In genomic region chr11:134252539-134253188, GRCh38 we compare ENCODE assay signal across 8 cellular contexts. TPM values are rescaled to one million over a fixed set of nuclear protein-coding genes. Genes with fewer than 3 reads are reported as not detected.
DNase-seq lines count a peak whose midpoint lies in the region; ATAC-seq and TF ChIP-seq lines count a peak whose summit lies in the region.

No MANE protein-coding gene starts in this region.

- H3K27me3 ChIP-seq in AG04450 (ENCODE audit: control insufficient read depth, insufficient read depth, low read length) (no peaks in the 10 kb centered on the region), lung (ENCODE audit: control insufficient read depth, insufficient read depth) (no peaks in the 10 kb centered on the region), thyroid gland (no peaks in the 10 kb centered on the region)

- H3K36me3 ChIP-seq in lung (ENCODE audit: control insufficient read depth in 2 of 2, insufficient read depth in 2 of 2, low read length in 2 of 2) (peaks cover 18 to 25% of the 10 kb centered on the region in 2 donors), thyroid gland (peaks cover 22 to 25% of the 10 kb centered on the region in 2 donors)

- CTCF ChIA-PET in AG04450 (lab: Charles Lee): interaction anchor here (0.7 to 1.0 kb wide), 2 partner anchors 15 to 202 kb away, joined by 3 read pairs; no protein-coding TSS in a partner anchor

- intact Hi-C loops in thyroid gland (cut with DNase I): loop anchor here (5.0 kb wide), 1 partner anchor 80 kb away; the partner anchor contains the start of gene GLB1L2

- ATAC-seq in GM18870 (IDR thresholded peaks at IDR 0.05; ENCODE audit: unreplicated experiment): peak; percentile 40
- ATAC-seq in HG03103 (IDR thresholded peaks at IDR 0.05; ENCODE audit: low read depth, unreplicated experiment): peak; percentile 15
- ATAC-seq in lung (ENCODE audit: insufficient read depth, low FRiP score): peak; percentile 4

- TF ChIP-seq POLR2A in thyroid gland (IDR thresholded peaks at IDR 0.05): no peak

- no peaks in the 10 kb centered on the region for H3K9me3 ChIP-seq in AG04450 (ENCODE audit: control insufficient read depth, insufficient read depth, low read length)
- no peaks in the 10 kb centered on the region for H3K9me3 ChIP-seq in lung (ENCODE audit: control insufficient read depth in 2 of 2, insufficient read depth in 1 of 2, low read length in 1 of 2)
- no peaks in the 10 kb centered on the region for H3K9me3 ChIP-seq in thyroid gland

- 3% methylated on average over 22 of the region's 22 CpGs for WGBS in lung, 2 donors
- 2 to 3% methylated on average over 22 of the region's 22 CpGs for WGBS in thyroid gland, 2 donors

- H3K27ac ChIP-seq in AG04450 (ENCODE audit: low read depth, low read length): peak overlapping the region; percentile 57
- peak overlapping the region; percentile 49 to 67 for H3K27ac ChIP-seq in lung (ENCODE audit: low read depth in 1 of 2, low read length in 1 of 2)
- peak overlapping the region in 1 of 3 donors; percentile 73 for H3K27ac ChIP-seq in thyroid gland

- peaks cover 0 to 9% of the 10 kb centered on the region in 2 donors for H3K4me1 ChIP-seq in lung (ENCODE audit: control insufficient read depth in 2 of 2, insufficient read depth in 2 of 2, low read length in 2 of 2)
- peaks cover 12 to 29% of the 10 kb centered on the region in 2 donors for H3K4me1 ChIP-seq in thyroid gland

- TF ChIP-seq CTCF in AG04450 (IDR thresholded peaks at IDR 0.05; ENCODE audit: low read depth, low read length): no peak
- TF ChIP-seq CTCF in lung (IDR thresholded peaks at IDR 0.05; ENCODE audit: control extremely low read depth, extremely low read depth): no peak
- no peak for TF ChIP-seq CTCF in thyroid gland (IDR thresholded peaks at IDR 0.05)

- DNase-seq in AG04450 (ENCODE audit: low read depth, low spot score) (no peak), cerebellar cortex (ENCODE audit: low spot score) (peak; percentile 18), lung (ENCODE audit: low spot score) (no peak), thyroid gland (peak; percentile 28 to 43), glomerular visceral epithelial cell (ENCODE audit: extremely low spot score) (no peak)

- H3K4me3 ChIP-seq in AG04450 (ENCODE audit: low read depth, low read length): peak overlapping the region; percentile 88
- peak overlapping the region; percentile 88 for H3K4me3 ChIP-seq in lung
- peak overlapping the region; percentile 61 to 96 (median 73) for H3K4me3 ChIP-seq in thyroid gland (replicated peaks in 1 of 3)

- POLR2A ChIA-PET in AG04450 (lab: Yijun Ruan, JAX): interaction anchor here (1.3 to 2.4 kb wide), 2 partner anchors 9 to 29 kb away, joined by 4 to 14 read pairs; partner anchors contain the start of genes NCAPD3 and VPS26B

TF ChIP-seq in PFSK-1, 5 proteins besides CTCF, POLR2A, EP300 and RAD21:
- TF ChIP-seq REST (IDR thresholded peaks at IDR 0.05; ENCODE audit: insufficient read depth in 1 of 2, low read depth in 2 of 2, low read length in 2 of 2) (peak; percentile 7 to 78; a peak in 2 of 4 replicates), FOXP2 (optimal IDR thresholded peaks at IDR 0.05; ENCODE audit: borderline replicate concordance, extremely low read depth, extremely low read length, insufficient read depth) (no peak)

RNA-seq across cellular contexts. Expression of gene THYN1, which starts 0.5 kb away (rescaled TPM):
- polyA plus RNA-seq in AG04450 (2011; rRNA removed): 73.3 and 80.8 TPM in 2 replicates
- 51.9 and 52.5 TPM in 2 replicates for polyA minus RNA-seq in AG04450 (2011; rRNA and poly(A)+ RNA removed)
- 18.2 TPM for polyA plus RNA-seq in PFSK-1 (2012; ENCODE audit: insufficient read length, low read depth)
- 10 to 100 TPM; 30.1 to 40.0 TPM for total RNA-seq in lung
- polyA plus RNA-seq in lung: 10 to 100 TPM; 31.5 to 67.4 TPM
- 10 to 100 TPM; 42.4 to 77.9 (median 63.8) TPM for total RNA-seq in thyroid gland

RNA-seq across cellular contexts. Expression of gene ACAD8, which starts 0.7 kb away (rescaled TPM):
- polyA plus RNA-seq in AG04450 (2011; rRNA removed): 22.1 and 24.7 TPM in 2 replicates
- polyA minus RNA-seq in AG04450 (2011; rRNA and poly(A)+ RNA removed): 13.5 and 13.6 TPM in 2 replicates
- polyA plus RNA-seq in PFSK-1 (2012; ENCODE audit: insufficient read length, low read depth): 16.5 TPM
- 10 to 100 TPM; 34.9 to 36.3 TPM for total RNA-seq in lung
- 10 to 100 TPM; 24.7 to 25.1 TPM for polyA plus RNA-seq in lung
- total RNA-seq in thyroid gland: 100 to 1,000 TPM in 1 of 4 donors, 10 to 100 TPM in 3; 57.2 to 130 (median 73.2) TPM

RNA-seq across cellular contexts. Expression of gene GLB1L3, which starts 23.5 kb away (rescaled TPM):
- polyA plus RNA-seq in AG04450 (2011; rRNA removed): not detected in 2 replicates
- polyA minus RNA-seq in AG04450 (2011; rRNA and poly(A)+ RNA removed): not detected in 2 replicates
- polyA plus RNA-seq in PFSK-1 (2012; ENCODE audit: insufficient read length, low read depth): 0.53 TPM
- total RNA-seq in lung: under 1 TPM in 1 of 2 donors, not detected in 1; 0.18 TPM
- polyA plus RNA-seq in lung: under 1 TPM; 0.06 to 0.29 TPM
- 1 to 10 TPM in 2 of 4 donors, under 1 TPM in 2; 0.63 to 2.0 (median 0.94) TPM for total RNA-seq in thyroid gland

RNA-seq across cellular contexts. Expression of gene VPS26B, which starts 28.2 kb away (rescaled TPM):
- polyA plus RNA-seq in AG04450 (2011; rRNA removed) (49.9 and 53.7 TPM in 2 replicates), lung (10 to 100 TPM; 17.1 to 20.3 TPM)
- polyA minus RNA-seq in AG04450 (2011; rRNA and poly(A)+ RNA removed): 66.8 and 67.1 TPM in 2 replicates
- polyA plus RNA-seq in PFSK-1 (2012; ENCODE audit: insufficient read length, low read depth): 47.4 TPM
- total RNA-seq in lung (10 to 100 TPM; 34.4 to 37.6 TPM), thyroid gland (10 to 100 TPM; 40.8 to 51.3 (median 44.4) TPM)

RNA-seq across cellular contexts. Expression of gene NCAPD3, which starts 28.9 kb away (rescaled TPM):
- polyA plus RNA-seq in AG04450 (2011; rRNA removed) (10.2 and 12.2 TPM in 2 replicates), lung (1 to 10 TPM; 4.4 to 9.5 TPM)
- polyA minus RNA-seq in AG04450 (2011; rRNA and poly(A)+ RNA removed): 18.7 and 19.2 TPM in 2 replicates
- 32.4 TPM for polyA plus RNA-seq in PFSK-1 (2012; ENCODE audit: insufficient read length, low read depth)
- total RNA-seq in lung (10 to 100 TPM; 23.5 TPM), thyroid gland (10 to 100 TPM; 17.5 to 31.4 (median 21.9) TPM)

Comparison
In these comparisons a context has a peak if more than half of its experiments do, and no peak if none do; other contexts are left out.
1. DNase-seq: peak in cerebellar cortex (single experiment) and thyroid gland (2 of 2); none in AG04450 (single experiment), lung (single experiment) and glomerular visceral epithelial cell (single experiment).
2. Peak in every context shown above with its lines, with median percentiles within 50 percentile points of each other: H3K4me3 ChIP-seq and ATAC-seq.